ENCODE assay signal across 23 cellular contexts in genomic region chr6:66048684-66049474, GRCh38.
DNase-seq lines count a peak whose midpoint lies in the region; ATAC-seq, FAIRE-seq and TF ChIP-seq lines count a peak whose summit lies in the region.
"Had no signal": no experiment of that assay in that cellular context is flagged by ENCODE, and none has a peak within 500 bp of the region (broad histone marks: within the 10 kb centered on the region; RNA-seq: fewer than 3 reads in every experiment).

No MANE protein-coding gene starts in this region.

- H3F3A ChIP-seq in SU-DHL-6 (ENCODE audit: insufficient read depth) (no peaks in the 10 kb centered on the region), smooth muscle cell (ENCODE audit: low read depth) (no peaks in the 10 kb centered on the region)

- no peak overlapping the region for H3K4me2 ChIP-seq in SU-DHL-6 (ENCODE audit: low read depth, low read length, poor library complexity, severe bottlenecking)
- no peak overlapping the region for H3K4me2 ChIP-seq in smooth muscle cell

- H3K4me3 ChIP-seq in SU-DHL-6 (ENCODE audit: insufficient read depth, low read length, poor library complexity, severe bottlenecking) (no peak overlapping the region), smooth muscle cell (no peak overlapping the region)
- H3K4me3 ChIP-seq: BLaER1 treated with 17β-estradiol and CSF1 and Interleukin-3, amounts not matched to agents 10 nM and 100 nM had no signal

- ATAC-seq in GM18867 (IDR thresholded peaks at IDR 0.05; ENCODE audit: unreplicated experiment) = peak; percentile 61
- ATAC-seq: CD8-positive, alpha-beta T cell had no signal

- H3K27ac ChIP-seq in SU-DHL-6 (ENCODE audit: low read depth, low read length) (no peak overlapping the region), smooth muscle cell (ENCODE audit: low read depth) (no peak overlapping the region)
- H3K27ac ChIP-seq: BLaER1 treated with 17β-estradiol and CSF1 and Interleukin-3, amounts not matched to agents 10 nM and 100 nM; C4-2B had no signal

- H4K20me1 ChIP-seq in SU-DHL-6 (ENCODE audit: low read depth, low read length) = no peaks in the 10 kb centered on the region
- H4K20me1 ChIP-seq in smooth muscle cell (ENCODE audit: low read depth) = no peaks in the 10 kb centered on the region
- H4K20me1 ChIP-seq: BLaER1 treated with 17β-estradiol and CSF1 and Interleukin-3, amounts not matched to agents 10 nM and 100 nM had no signal

- no peaks in the 10 kb centered on the region for H3K4me1 ChIP-seq in smooth muscle cell (ENCODE audit: low read depth)
- H3K4me1 ChIP-seq: BE2C; BLaER1 treated with 17β-estradiol and CSF1 and Interleukin-3, amounts not matched to agents 10 nM and 100 nM had no signal

- H3K27me3 Mint-ChIP-seq in mesothelial cell of epicardium (ENCODE audit: low read depth) = no peaks in the 10 kb centered on the region
- H3K27me3 Mint-ChIP-seq: CD4-positive, alpha-beta T cell had no signal

- H3K9me3 Mint-ChIP-seq in mesothelial cell of epicardium = no peaks in the 10 kb centered on the region

- H3K4me3 Mint-ChIP-seq in mesothelial cell of epicardium = no peak overlapping the region
- H3K4me3 Mint-ChIP-seq: CD4-positive, alpha-beta T cell; CD8-positive, alpha-beta T cell had no signal

- no peaks in the 10 kb centered on the region for H3K36me3 ChIP-seq in SU-DHL-6 (ENCODE audit: low read length)
- no peaks in the 10 kb centered on the region for H3K36me3 ChIP-seq in smooth muscle cell (ENCODE audit: low read depth)
- H3K36me3 ChIP-seq: BE2C; BLaER1 treated with 17β-estradiol and CSF1 and Interleukin-3, amounts not matched to agents 10 nM and 100 nM had no signal

- peak; percentile 79 for FAIRE-seq in endometrium (lab: Jason Lieb, UNC)
- FAIRE-seq: GM12891 had no signal

- peaks cover 6% of the 10 kb centered on the region for H3K4me1 Mint-ChIP-seq in mesothelial cell of epicardium

- WGBS in smooth muscle cell (ENCODE audit: low lambda C conversion rate) = 90% methylated on average over 3 of the region's 3 CpGs

- peak overlapping the region; percentile 30 for H3K27ac Mint-ChIP-seq in mesothelial cell of epicardium
- H3K27ac Mint-ChIP-seq: CD4-positive, alpha-beta T cell; CD8-positive, alpha-beta T cell had no signal

- no peaks in the 10 kb centered on the region for H3K79me2 ChIP-seq in SU-DHL-6 (ENCODE audit: insufficient read depth, low read length)
- no peaks in the 10 kb centered on the region for H3K79me2 ChIP-seq in smooth muscle cell (ENCODE audit: low read depth)

- H3K27me3 ChIP-seq in SU-DHL-6 (ENCODE audit: low read length) (no peaks in the 10 kb centered on the region), smooth muscle cell (ENCODE audit: low read depth) (no peaks in the 10 kb centered on the region)
- H3K27me3 ChIP-seq: BE2C; BLaER1 treated with 17β-estradiol and CSF1 and Interleukin-3, amounts not matched to agents 10 nM and 100 nM had no signal

- no peak for DNase-seq in mesothelial cell of epicardium (ENCODE audit: low spot score in 2 of 2, unreplicated experiment in 2 of 2)
- DNase-seq in SIG-M5 (lab: John Stamatoyannopoulos, UW) = no peak
- DNase-seq in smooth muscle cell (lab: John Stamatoyannopoulos, UW; ENCODE audit: unreplicated experiment) = no peak
- no peak for DNase-seq in stimulated activated CD4-positive, alpha-beta T cell treated with anti-CD3 and anti-CD28 coated beads, Interleukin-4, amount 100 ng/mL, for 4 hours
- no peak for DNase-seq in HuH-7 (ENCODE audit: low spot score)
- DNase-seq: 8988T; ACHN; BE2C; CD4-positive, alpha-beta T cell; CD8-positive, alpha-beta T cell; DMS 273 treated with DMSO at 0.1 percent for 48 hours; DMS153; DMS53; DMS79; DND-41; EL; GDM1 had no signal

- H2AFZ ChIP-seq in SU-DHL-6 (ENCODE audit: low read depth, low read length, severe bottlenecking) (peak overlapping the region; percentile 24), smooth muscle cell (ENCODE audit: low read depth) (no peak overlapping the region)

- H3K36me3 Mint-ChIP-seq in mesothelial cell of epicardium = no peaks in the 10 kb centered on the region
- H3K36me3 Mint-ChIP-seq: CD8-positive, alpha-beta T cell had no signal

- no peaks in the 10 kb centered on the region for H3K9me2 ChIP-seq in SU-DHL-6 (replicated peaks; ENCODE audit: insufficient read depth, low read length)

- H3K9me3 ChIP-seq in SU-DHL-6 (ENCODE audit: insufficient read depth, low read length) (no peaks in the 10 kb centered on the region), smooth muscle cell (replicated peaks; ENCODE audit: low read depth) (no peaks in the 10 kb centered on the region)
- H3K9me3 ChIP-seq: BE2C; BLaER1 treated with 17β-estradiol and CSF1 and Interleukin-3, amounts not matched to agents 10 nM and 100 nM had no signal

- no peak overlapping the region for H3K9ac ChIP-seq in SU-DHL-6 (ENCODE audit: low read length)
- H3K9ac ChIP-seq in smooth muscle cell (ENCODE audit: low read depth) = no peak overlapping the region
- H3K9ac ChIP-seq: BLaER1 treated with 17β-estradiol and CSF1 and Interleukin-3, amounts not matched to agents 10 nM and 100 nM had no signal

- TF ChIP-seq CTCF in SU-DHL-6 (IDR thresholded peaks at IDR 0.05; ENCODE audit: insufficient read depth, low read length, poor library complexity, severe bottlenecking) (no peak), mesothelial cell of epicardium (IDR thresholded peaks at IDR 0.05; ENCODE audit: unreplicated experiment) (no peak), smooth muscle cell (IDR thresholded peaks at IDR 0.05; ENCODE audit: borderline replicate concordance, insufficient read depth, poor library complexity, severe bottlenecking) (no peak)
